Comparison of ENCODE assay signal across 9 cellular contexts in the genomic region with DNA sequence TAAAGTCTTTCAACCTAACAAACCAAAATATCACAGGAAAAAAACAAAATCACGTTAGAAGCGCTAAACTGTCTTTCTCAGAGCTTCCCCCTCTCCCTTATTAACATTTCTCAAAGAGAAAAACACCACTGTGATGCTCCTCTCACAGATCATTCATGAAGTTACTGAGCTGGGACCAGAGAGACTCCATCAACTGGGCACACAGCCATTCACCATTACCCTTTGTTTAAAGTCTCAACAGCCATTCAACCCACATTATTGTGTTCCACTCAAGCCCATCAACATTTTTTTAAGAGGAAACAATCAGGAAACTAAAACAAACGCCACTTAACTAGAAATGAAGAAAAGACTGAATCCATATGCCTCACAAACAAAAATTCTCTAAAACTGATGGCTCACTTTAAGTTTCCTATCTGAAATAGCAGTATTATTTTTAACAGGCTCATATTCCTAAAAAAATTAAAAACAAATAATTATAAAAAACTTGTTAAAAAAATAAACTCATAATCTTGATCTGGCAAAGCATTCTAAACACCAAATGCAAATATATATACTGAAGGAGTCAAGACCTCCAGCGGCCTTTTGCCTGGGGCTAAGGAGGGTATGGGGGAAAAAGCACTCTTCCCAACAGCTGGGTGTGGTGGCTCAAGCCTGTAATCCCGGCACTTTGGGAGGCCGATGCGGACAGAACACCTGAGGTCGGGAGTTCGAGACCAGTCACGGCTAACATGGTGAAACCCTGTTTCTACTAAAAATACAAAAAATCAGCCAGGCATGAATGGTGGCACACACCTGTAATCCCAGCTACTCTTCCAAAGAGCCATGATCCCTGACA. TPM values are rescaled to one million over a fixed set of nuclear protein-coding genes. Genes with fewer than 3 reads are reported as not detected.
DNase-seq lines count a peak whose midpoint lies in the region; ATAC-seq, FAIRE-seq and TF ChIP-seq lines count a peak whose summit lies in the region.
"Had no signal": no experiment of that assay in that cellular context is flagged by ENCODE, and none has a peak within 500 bp of the region (broad histone marks: within the 10 kb centered on the region; RNA-seq: fewer than 3 reads in every experiment).

No MANE protein-coding gene starts in this region.

- no peak for DNase-seq in activated CD4-positive, alpha-beta memory T cell treated with anti-CD3 and anti-CD28 coated beads for 36 hours
- DNase-seq in left lung (no peak), prostate gland (ENCODE audit: low spot score) (no peak), GM12892 (ENCODE audit: insufficient read length) (no peak), NOMO-1 treated with dmso at 0.1 percent for 144 hours (lab: John Stamatoyannopoulos, UW; ENCODE audit: unreplicated experiment) (no peak)
- DNase-seq in activated CD8-positive, alpha-beta memory T cell treated with anti-CD3 and anti-CD28 coated beads, Interleukin-2, amount 10 ng/mL, durations not matched to agents 7 days and 5 days, result no peak
- DNase-seq: activated T-cell treated with anti-CD3 and anti-CD28 coated beads, Interleukin-2, amount 50 U/mL, for 48 hours had no signal

- peaks cover 10% of the 10 kb centered on the region for H3K36me3 Mint-ChIP-seq in activated CD4-positive, alpha-beta memory T cell treated with anti-CD3 and anti-CD28 coated beads for 36 hours
- peaks cover 21% of the 10 kb centered on the region for H3K36me3 Mint-ChIP-seq in activated CD8-positive, alpha-beta memory T cell treated with anti-CD3 and anti-CD28 coated beads, Interleukin-2, amount 10 ng/mL, durations not matched to agents 7 days and 5 days

- peaks cover 94 to 100% (median 100%) of the 10 kb centered on the region in 11 experiments for H4K20me1 ChIP-seq in BLaER1 treated with 17β-estradiol and CSF1 and Interleukin-3, amounts not matched to agents 10 nM and 100 nM
- H4K20me1 ChIP-seq in Loucy (ENCODE audit: insufficient read depth, low read length, poor library complexity, severe bottlenecking), result peaks cover 91% of the 10 kb centered on the region

- peak overlapping the region; percentile 14 to 61 (median 35); a peak in 18 of 22 replicates for H3K4me2 ChIP-seq in BLaER1 treated with 17β-estradiol and CSF1 and Interleukin-3, amounts not matched to agents 10 nM and 100 nM
- H3K4me2 ChIP-seq in Loucy (ENCODE audit: low read depth, low read length, poor library complexity, severe bottlenecking), result peak overlapping the region; percentile 36

- H3K4me1 ChIP-seq in BLaER1 treated with 17β-estradiol and CSF1 and Interleukin-3, amounts not matched to agents 10 nM and 100 nM, result peaks cover 67 to 98% (median 72%) of the 10 kb centered on the region in 10 experiments
- peaks cover 36% of the 10 kb centered on the region for H3K4me1 ChIP-seq in Loucy (ENCODE audit: insufficient read depth, low read length, poor library complexity, severe bottlenecking)
- peaks cover 34 to 91% of the 10 kb centered on the region in 2 donors for H3K4me1 ChIP-seq in left lung
- no peaks in the 10 kb centered on the region for H3K4me1 ChIP-seq in prostate gland (replicated peaks)

- peaks cover 65% of the 10 kb centered on the region for H3K4me1 Mint-ChIP-seq in activated CD4-positive, alpha-beta memory T cell treated with anti-CD3 and anti-CD28 coated beads for 36 hours (ENCODE audit: low read depth)
- peaks cover 38% of the 10 kb centered on the region for H3K4me1 Mint-ChIP-seq in activated CD8-positive, alpha-beta memory T cell treated with anti-CD3 and anti-CD28 coated beads, Interleukin-2, amount 10 ng/mL, durations not matched to agents 7 days and 5 days

- TF ChIP-seq POLR2A in prostate gland (IDR thresholded peaks at IDR 0.05) (no peak), GM12892 (IDR thresholded peaks at IDR 0.05; ENCODE audit: low read depth, low read length) (no peak)

- peak overlapping the region; percentile 87 for H3K27ac Mint-ChIP-seq in activated CD4-positive, alpha-beta memory T cell treated with anti-CD3 and anti-CD28 coated beads for 36 hours
- no peak overlapping the region for H3K27ac Mint-ChIP-seq in activated CD8-positive, alpha-beta memory T cell treated with anti-CD3 and anti-CD28 coated beads, Interleukin-2, amount 10 ng/mL, durations not matched to agents 7 days and 5 days

- no peak overlapping the region for H3K4me3 Mint-ChIP-seq in activated CD4-positive, alpha-beta memory T cell treated with anti-CD3 and anti-CD28 coated beads for 36 hours
- no peak overlapping the region for H3K4me3 Mint-ChIP-seq in activated CD8-positive, alpha-beta memory T cell treated with anti-CD3 and anti-CD28 coated beads, Interleukin-2, amount 10 ng/mL, durations not matched to agents 7 days and 5 days

- no peak overlapping the region for H3K4me3 ChIP-seq in BLaER1 treated with 17β-estradiol and CSF1 and Interleukin-3, amounts not matched to agents 10 nM and 100 nM
- H3K4me3 ChIP-seq in Loucy (ENCODE audit: low read length, poor library complexity, severe bottlenecking) (no peak overlapping the region), left lung (no peak overlapping the region), prostate gland (no peak overlapping the region)

- POLR2A ChIA-PET in activated CD4-positive, alpha-beta memory T cell treated with anti-CD3 and anti-CD28 coated beads for 36 hours (lab: Charles Lee), result interaction anchor here (0.6 to 3.3 kb wide), 6 partner anchors 13 to 324 kb away, joined by 3 to 17 read pairs (median 8); a partner anchor contains a TSS

- H3K9me3 ChIP-seq in BLaER1 treated with 17β-estradiol and CSF1 and Interleukin-3, amounts not matched to agents 10 nM and 100 nM (replicated peaks in 1 of 11), result 0 out of 22 replicates have a peak, but pooled peaks cover 0 to 3% (median 0%) of the 10 kb centered on the region in 11 experiments
- no peaks in the 10 kb centered on the region for H3K9me3 ChIP-seq in Loucy (ENCODE audit: insufficient read depth, low read depth, low read length)
- H3K9me3 ChIP-seq in left lung, result no peaks in the 10 kb centered on the region
- H3K9me3 ChIP-seq in prostate gland, result no peaks in the 10 kb centered on the region

- FAIRE-seq in GM12892 (lab: Jason Lieb, UNC), result no peak

- peaks cover 18 to 63% (median 50%) of the 10 kb centered on the region in 11 experiments; a peak in 20 of 22 replicates for H3K36me3 ChIP-seq in BLaER1 treated with 17β-estradiol and CSF1 and Interleukin-3, amounts not matched to agents 10 nM and 100 nM
- H3K36me3 ChIP-seq in Loucy (ENCODE audit: insufficient read depth, low read length), result peaks cover 13% of the 10 kb centered on the region; the same call in 1 of the 2 replicates
- H3K36me3 ChIP-seq in left lung, result peaks cover 0 to 15% of the 10 kb centered on the region in 2 donors
- H3K36me3 ChIP-seq in prostate gland, result no peaks in the 10 kb centered on the region

- H3K27me3 ChIP-seq in BLaER1 treated with 17β-estradiol and CSF1 and Interleukin-3, amounts not matched to agents 10 nM and 100 nM, result no peaks in the 10 kb centered on the region
- H3K27me3 ChIP-seq in Loucy (ENCODE audit: insufficient read depth, low read length, poor library complexity, severe bottlenecking), result no peaks in the 10 kb centered on the region
- no peaks in the 10 kb centered on the region for H3K27me3 ChIP-seq in left lung
- H3K27me3 ChIP-seq in prostate gland (replicated peaks; ENCODE audit: insufficient read depth), result no peaks in the 10 kb centered on the region

- CTCF ChIA-PET in activated CD4-positive, alpha-beta memory T cell treated with anti-CD3 and anti-CD28 coated beads for 36 hours (lab: Charles Lee), result interaction anchor here (1.5 to 4.8 kb wide), 3 partner anchors 13 to 48 kb away, joined by 4 to 29 read pairs (median 5); a partner anchor contains a TSS
- CTCF ChIA-PET in activated CD8-positive, alpha-beta memory T cell treated with anti-CD3 and anti-CD28 coated beads, Interleukin-2, amount 10 ng/mL, durations not matched to agents 7 days and 5 days (lab: Charles Lee), result interaction anchor here (2.6 to 2.9 kb wide), 2 partner anchors 12 to 14 kb away, joined by 10 read pairs; a partner anchor contains a TSS

- no peaks in the 10 kb centered on the region for H3K9me2 ChIP-seq in Loucy (replicated peaks; ENCODE audit: low read depth, low read length)

- no peak overlapping the region for H2AFZ ChIP-seq in Loucy (ENCODE audit: low read length)

- intact Hi-C loops in activated CD4-positive, alpha-beta memory T cell treated with anti-CD3 and anti-CD28 coated beads for 36 hours (cut with micrococcal nuclease), result no loop called here
- intact Hi-C loops in left lung (cut with DNase I) (no loop called here), prostate gland (cut with DNase I) (no loop called here)

- H3K27ac ChIP-seq in BLaER1 treated with 17β-estradiol and CSF1 and Interleukin-3, amounts not matched to agents 10 nM and 100 nM, result peak overlapping the region in 4 of 11 experiments; percentile 6 to 38 (median 24); a peak in 4 of 22 replicates
- peak overlapping the region in 1 of 2 donors; percentile 53 for H3K27ac ChIP-seq in left lung
- H3K27ac ChIP-seq in prostate gland, result no peak overlapping the region

- no peaks in the 10 kb centered on the region for H3K9me3 Mint-ChIP-seq in activated CD4-positive, alpha-beta memory T cell treated with anti-CD3 and anti-CD28 coated beads for 36 hours
- no peaks in the 10 kb centered on the region for H3K9me3 Mint-ChIP-seq in activated CD8-positive, alpha-beta memory T cell treated with anti-CD3 and anti-CD28 coated beads, Interleukin-2, amount 10 ng/mL, durations not matched to agents 7 days and 5 days (ENCODE audit: low read depth)

- TF ChIP-seq CTCF in Loucy (conservative IDR thresholded peaks at IDR 0.05; ENCODE audit: low read length) (no peak), left lung (IDR thresholded peaks at IDR 0.05) (no peak), prostate gland (IDR thresholded peaks at IDR 0.05) (no peak)

- H3K27me3 Mint-ChIP-seq in activated CD4-positive, alpha-beta memory T cell treated with anti-CD3 and anti-CD28 coated beads for 36 hours, result no peaks in the 10 kb centered on the region
- no peaks in the 10 kb centered on the region for H3K27me3 Mint-ChIP-seq in activated CD8-positive, alpha-beta memory T cell treated with anti-CD3 and anti-CD28 coated beads, Interleukin-2, amount 10 ng/mL, durations not matched to agents 7 days and 5 days

- ATAC-seq in left lung, result peak; percentile 44
- no peak for ATAC-seq in activated CD8-positive, alpha-beta memory T cell treated with anti-CD3 and anti-CD28 coated beads, Interleukin-2, amount 10 ng/mL, durations not matched to agents 7 days and 5 days

- peaks cover 100% of the 10 kb centered on the region for H3K79me2 ChIP-seq in Loucy (ENCODE audit: insufficient read depth, low read length)

- peak overlapping the region in 1 of 11 experiments; percentile 42; a peak in 1 of 22 replicates for H3K9ac ChIP-seq in BLaER1 treated with 17β-estradiol and CSF1 and Interleukin-3, amounts not matched to agents 10 nM and 100 nM
- H3K9ac ChIP-seq in Loucy (ENCODE audit: low read depth, low read length, poor library complexity, severe bottlenecking), result peak overlapping the region; percentile 15

- WGBS in prostate gland, result 60% methylated on average over 10 of the region's 10 CpGs

- H3F3A ChIP-seq in Loucy (ENCODE audit: low read depth), result 0 out of 2 replicates have a peak, but pooled peaks cover 6% of the 10 kb centered on the region

RNA-seq across cellular contexts. Expression of a gene that starts 14.0 kb away (rescaled TPM):
- total RNA-seq in activated CD4-positive, alpha-beta memory T cell treated with anti-CD3 and anti-CD28 coated beads for 36 hours, result 100 to 1,000 TPM; 103 to 115 TPM
- total RNA-seq in left lung (100 to 1,000 TPM in 1 of 2 donors, 10 to 100 TPM in 1; 76.8 to 107 TPM), prostate gland (100 to 1,000 TPM in 1 of 2 donors, 10 to 100 TPM in 1; 68.9 to 134 TPM)
- 100 to 1,000 TPM; 108 to 118 TPM for total RNA-seq in activated CD8-positive, alpha-beta memory T cell treated with anti-CD3 and anti-CD28 coated beads, Interleukin-2, amount 10 ng/mL, durations not matched to agents 7 days and 5 days
- polyA plus RNA-seq in GM12892 (2012; ENCODE audit: missing spikeins), result 46.9 TPM

RNA-seq across cellular contexts. Expression of a gene that starts 26.4 kb away (rescaled TPM):
- total RNA-seq in activated CD4-positive, alpha-beta memory T cell treated with anti-CD3 and anti-CD28 coated beads for 36 hours, result 10 to 100 TPM; 45.7 to 47.9 TPM
- 10 to 100 TPM; 61.4 to 75.2 TPM for total RNA-seq in left lung
- 100 to 1,000 TPM; 153 to 184 TPM for total RNA-seq in prostate gland
- total RNA-seq in activated CD8-positive, alpha-beta memory T cell treated with anti-CD3 and anti-CD28 coated beads, Interleukin-2, amount 10 ng/mL, durations not matched to agents 7 days and 5 days, result 10 to 100 TPM; 48.4 to 50.2 TPM
- 49.1 TPM for polyA plus RNA-seq in GM12892 (2012; ENCODE audit: missing spikeins)

RNA-seq across cellular contexts. Expression of a gene that starts 39.8 kb away (rescaled TPM):
- 10 to 100 TPM; 18.7 to 18.8 TPM for total RNA-seq in activated CD4-positive, alpha-beta memory T cell treated with anti-CD3 and anti-CD28 coated beads for 36 hours
- total RNA-seq in left lung (10 to 100 TPM; 13.3 to 13.9 TPM), prostate gland (10 to 100 TPM; 26.8 to 30.6 TPM)
- total RNA-seq in activated CD8-positive, alpha-beta memory T cell treated with anti-CD3 and anti-CD28 coated beads, Interleukin-2, amount 10 ng/mL, durations not matched to agents 7 days and 5 days, result 10 to 100 TPM; 17.7 to 19.0 TPM
- polyA plus RNA-seq in GM12892 (2012; ENCODE audit: missing spikeins), result 20.1 TPM

RNA-seq across cellular contexts. Expression of a gene that starts 39.9 kb away (rescaled TPM):
- 10 to 100 TPM; 94.0 to 94.4 TPM for total RNA-seq in activated CD4-positive, alpha-beta memory T cell treated with anti-CD3 and anti-CD28 coated beads for 36 hours
- total RNA-seq in left lung (10 to 100 TPM; 76.2 to 89.0 TPM), prostate gland (10 to 100 TPM; 69.6 to 77.7 TPM)
- total RNA-seq in activated CD8-positive, alpha-beta memory T cell treated with anti-CD3 and anti-CD28 coated beads, Interleukin-2, amount 10 ng/mL, durations not matched to agents 7 days and 5 days, result 100 to 1,000 TPM; 110 to 127 TPM
- polyA plus RNA-seq in GM12892 (2012; ENCODE audit: missing spikeins), result 135 TPM

RNA-seq across cellular contexts. Expression of a gene that starts 47.5 kb away (rescaled TPM):
- total RNA-seq in activated CD4-positive, alpha-beta memory T cell treated with anti-CD3 and anti-CD28 coated beads for 36 hours, result not detected
- total RNA-seq in left lung (not detected), prostate gland (not detected)
- under 1 TPM in 1 of 2 experiments, not detected in 1; 0.21 TPM for total RNA-seq in activated CD8-positive, alpha-beta memory T cell treated with anti-CD3 and anti-CD28 coated beads, Interleukin-2, amount 10 ng/mL, durations not matched to agents 7 days and 5 days
- polyA plus RNA-seq in GM12892 (2012; ENCODE audit: missing spikeins), result not detected
